9 cellular contexts compared by ENCODE assay signal in genomic region chr18:62881509-62882016, GRCh38.
DNase-seq lines count a peak whose midpoint lies in the region; ATAC-seq and TF ChIP-seq lines count a peak whose summit lies in the region.
"Had no signal": no experiment of that assay in that cellular context is flagged by ENCODE, and none has a peak within 500 bp of the region (broad histone marks: within the 10 kb centered on the region; RNA-seq: fewer than 3 reads in every experiment).

No MANE protein-coding gene starts in this region.

- peaks cover 18% of the 10 kb centered on the region for H3K4me1 Mint-ChIP-seq in activated CD4-positive, alpha-beta memory T cell treated with anti-CD3 and anti-CD28 coated beads for 36 hours (ENCODE audit: low read depth)
- peaks cover 24% of the 10 kb centered on the region for H3K4me1 Mint-ChIP-seq in activated CD4-positive, alpha-beta memory T cell treated with anti-CD3 and anti-CD28 coated beads, Interleukin-2, amount 10 ng/mL, durations not matched to agents 7 days and 5 days
- peaks cover 11 to 35% of the 10 kb centered on the region in 2 donors for H3K4me1 Mint-ChIP-seq in natural killer cell treated with Interleukin-12 subunit alpha and Interleukin-12 subunit beta and Interleukin-15 and Interleukin-18, amount 100 ng/mL, for 72 hours (ENCODE audit: low read depth in 2 of 2)

- peak; percentile 71 to 87 for ATAC-seq in natural killer cell treated with Interleukin-12 subunit alpha and Interleukin-12 subunit beta and Interleukin-15 and Interleukin-18, amount 100 ng/mL, for 72 hours
- no peak for ATAC-seq in HG03045 (IDR thresholded peaks at IDR 0.05; ENCODE audit: unreplicated experiment)

- TF ChIP-seq CTCF in mammary epithelial cell (conservative IDR thresholded peaks at IDR 0.05 in 1 of 2, IDR thresholded peaks at IDR 0.05 in 1 of 2; ENCODE audit: extremely low read depth in 1 of 2, insufficient read depth in 1 of 2, low read depth in 1 of 2, low read length in 2 of 2): no peak

- no peak overlapping the region for H3K27ac Mint-ChIP-seq in activated CD4-positive, alpha-beta memory T cell treated with anti-CD3 and anti-CD28 coated beads for 36 hours
- no peak overlapping the region for H3K27ac Mint-ChIP-seq in activated CD4-positive, alpha-beta memory T cell treated with anti-CD3 and anti-CD28 coated beads, Interleukin-2, amount 10 ng/mL, durations not matched to agents 7 days and 5 days
- H3K27ac Mint-ChIP-seq in natural killer cell treated with Interleukin-12 subunit alpha and Interleukin-12 subunit beta and Interleukin-15 and Interleukin-18, amount 100 ng/mL, for 72 hours: peak overlapping the region in 1 of 2 donors; percentile 9

- H3K9ac ChIP-seq in mammary epithelial cell (ENCODE audit: insufficient read depth, low read length): no peak overlapping the region

- H3K4me2 ChIP-seq in mammary epithelial cell (ENCODE audit: insufficient read depth, low read depth, low read length): peak overlapping the region; percentile 39

- H3K4me3 Mint-ChIP-seq in activated CD4-positive, alpha-beta memory T cell treated with anti-CD3 and anti-CD28 coated beads for 36 hours: no peak overlapping the region
- no peak overlapping the region for H3K4me3 Mint-ChIP-seq in activated CD4-positive, alpha-beta memory T cell treated with anti-CD3 and anti-CD28 coated beads, Interleukin-2, amount 10 ng/mL, durations not matched to agents 7 days and 5 days
- peak overlapping the region; percentile 60 for H3K4me3 Mint-ChIP-seq in natural killer cell treated with Interleukin-12 subunit alpha and Interleukin-12 subunit beta and Interleukin-15 and Interleukin-18, amount 100 ng/mL, for 72 hours

- no peaks in the 10 kb centered on the region for H3K27me3 Mint-ChIP-seq in activated CD4-positive, alpha-beta memory T cell treated with anti-CD3 and anti-CD28 coated beads for 36 hours
- H3K27me3 Mint-ChIP-seq in activated CD4-positive, alpha-beta memory T cell treated with anti-CD3 and anti-CD28 coated beads, Interleukin-2, amount 10 ng/mL, durations not matched to agents 7 days and 5 days: no peaks in the 10 kb centered on the region
- no peaks in the 10 kb centered on the region for H3K27me3 Mint-ChIP-seq in natural killer cell treated with Interleukin-12 subunit alpha and Interleukin-12 subunit beta and Interleukin-15 and Interleukin-18, amount 100 ng/mL, for 72 hours

- in situ Hi-C loops in mammary epithelial cell (cut with MboI; ENCODE audit: low sequenced_read_pairs in 2 of 2): no loop called here

- H2AFZ ChIP-seq in mammary epithelial cell (ENCODE audit: low read depth, low read length): no peak overlapping the region

- 15% methylated on average over 4 of the region's 4 CpGs for WGBS in mammary epithelial cell (ENCODE audit: low coverage, missing lambda C conversion rate)

- H3K79me2 ChIP-seq in mammary epithelial cell (ENCODE audit: insufficient read depth, low read length): peaks cover 7% of the 10 kb centered on the region

- peak overlapping the region; percentile 32 for H3K27ac ChIP-seq in mammary epithelial cell (ENCODE audit: insufficient read depth, low read depth, low read length)
- H3K27ac ChIP-seq: VCaP had no signal

- POLR2A ChIA-PET in activated CD4-positive, alpha-beta memory T cell treated with anti-CD3 and anti-CD28 coated beads for 36 hours (lab: Charles Lee): no interaction called here
- POLR2A ChIA-PET in activated CD4-positive, alpha-beta memory T cell treated with anti-CD3 and anti-CD28 coated beads, Interleukin-2, amount 10 ng/mL, durations not matched to agents 7 days and 5 days (lab: Charles Lee): no interaction called here

- intact Hi-C loops in activated CD4-positive, alpha-beta memory T cell treated with anti-CD3 and anti-CD28 coated beads for 36 hours (cut with micrococcal nuclease): loop anchor here (2.0 kb wide), 1 partner anchor 37 kb away; no protein-coding TSS in a partner anchor
- intact Hi-C loops in mammary epithelial cell (cut with micrococcal nuclease): loop anchor here (2.0 kb wide), 1 partner anchor 165 kb away; no protein-coding TSS in a partner anchor

- H3K27me3 ChIP-seq in mammary epithelial cell (ENCODE audit: insufficient read depth, low read length): no peaks in the 10 kb centered on the region

- dilution Hi-C loops in mammary epithelial cell (cut with HindIII; ENCODE audit: low sequenced_read_pairs): no loop called here

- CTCF ChIA-PET in activated CD4-positive, alpha-beta memory T cell treated with anti-CD3 and anti-CD28 coated beads for 36 hours (lab: Charles Lee): no interaction called here
- CTCF ChIA-PET in activated CD4-positive, alpha-beta memory T cell treated with anti-CD3 and anti-CD28 coated beads, Interleukin-2, amount 10 ng/mL, durations not matched to agents 7 days and 5 days (lab: Charles Lee): no interaction called here
- CTCF ChIA-PET in mammary epithelial cell (lab: Charles Lee; ENCODE audit: low non-redundant PET): no interaction called here

- no peaks in the 10 kb centered on the region for H3K9me3 Mint-ChIP-seq in activated CD4-positive, alpha-beta memory T cell treated with anti-CD3 and anti-CD28 coated beads for 36 hours
- H3K9me3 Mint-ChIP-seq in activated CD4-positive, alpha-beta memory T cell treated with anti-CD3 and anti-CD28 coated beads, Interleukin-2, amount 10 ng/mL, durations not matched to agents 7 days and 5 days: no peaks in the 10 kb centered on the region
- H3K9me3 Mint-ChIP-seq in natural killer cell treated with Interleukin-12 subunit alpha and Interleukin-12 subunit beta and Interleukin-15 and Interleukin-18, amount 100 ng/mL, for 72 hours: no peaks in the 10 kb centered on the region

- H3K36me3 Mint-ChIP-seq in activated CD4-positive, alpha-beta memory T cell treated with anti-CD3 and anti-CD28 coated beads for 36 hours: no peaks in the 10 kb centered on the region
- peaks cover 3% of the 10 kb centered on the region for H3K36me3 Mint-ChIP-seq in activated CD4-positive, alpha-beta memory T cell treated with anti-CD3 and anti-CD28 coated beads, Interleukin-2, amount 10 ng/mL, durations not matched to agents 7 days and 5 days (ENCODE audit: low read depth)
- H3K36me3 Mint-ChIP-seq in natural killer cell treated with Interleukin-12 subunit alpha and Interleukin-12 subunit beta and Interleukin-15 and Interleukin-18, amount 100 ng/mL, for 72 hours: peaks cover 4% of the 10 kb centered on the region

- H3K4me3 ChIP-seq in mammary epithelial cell (replicated peaks in 1 of 3; ENCODE audit: insufficient read depth in 1 of 3, low read depth in 2 of 3, low read length in 3 of 3): no peak overlapping the region

- H3K4me1 ChIP-seq in mammary epithelial cell (ENCODE audit: insufficient read depth, low read length): peaks cover 27% of the 10 kb centered on the region

- no peaks in the 10 kb centered on the region for H3K9me3 ChIP-seq in mammary epithelial cell (replicated peaks; ENCODE audit: insufficient read depth, low read length)

- H3K36me3 ChIP-seq in mammary epithelial cell (ENCODE audit: insufficient read depth, low read length): no peaks in the 10 kb centered on the region

- BruUV-seq in mammary epithelial cell (replicated peaks; lab: Mats Ljungman, UMichigan): no TSS peak

- DNase-seq in activated CD4-positive, alpha-beta memory T cell treated with anti-CD3 and anti-CD28 coated beads for 36 hours: peak; percentile 24
- no peak for DNase-seq in activated CD4-positive, alpha-beta memory T cell treated with anti-CD3 and anti-CD28 coated beads, Interleukin-2, amount 10 ng/mL, durations not matched to agents 7 days and 5 days
- DNase-seq in NCI-H2081 treated with DMSO at 0.1 percent for 48 hours (lab: John Stamatoyannopoulos, UW): peak; percentile 21
- DNase-seq in mammary epithelial cell: peak; percentile 92
- no peak for DNase-seq in natural killer cell treated with Interleukin-12 subunit alpha and Interleukin-12 subunit beta and Interleukin-15 and Interleukin-18, amount 100 ng/mL, for 72 hours (ENCODE audit: low spot score)
- no peak for DNase-seq in inferior parietal cortex (ENCODE audit: extremely low spot score)
- no peak for DNase-seq in activated gamma-delta T cell treated with Interleukin-2 at 50 U/mL for 16 hours

- no peaks in the 10 kb centered on the region for H4K20me1 ChIP-seq in mammary epithelial cell (ENCODE audit: insufficient read depth, low read length)

Comparison
In these comparisons a context has a peak if more than half of its experiments do, and no peak if none do; other contexts are left out.
1. DNase-seq: peak in activated CD4-positive, alpha-beta memory T cell treated with anti-CD3 and anti-CD28 coated beads for 36 hours (single experiment), NCI-H2081 treated with DMSO at 0.1 percent for 48 hours (single experiment) and mammary epithelial cell (single experiment); none in activated CD4-positive, alpha-beta memory T cell treated with anti-CD3 and anti-CD28 coated beads, Interleukin-2, amount 10 ng/mL, durations not matched to agents 7 days and 5 days (single experiment), natural killer cell treated with Interleukin-12 subunit alpha and Interleukin-12 subunit beta and Interleukin-15 and Interleukin-18, amount 100 ng/mL, for 72 hours (single experiment), inferior parietal cortex (single experiment) and activated gamma-delta T cell treated with Interleukin-2 at 50 U/mL for 16 hours (single experiment).